Comparison of ENCODE assay signal across 10 cellular contexts in genomic region chr9:2055203-2055658, GRCh38. TPM values are rescaled to one million over a fixed set of nuclear protein-coding genes. Genes with fewer than 3 reads are reported as not detected.
DNase-seq lines count a peak whose midpoint lies in the region; ATAC-seq and TF ChIP-seq lines count a peak whose summit lies in the region.
"Had no signal": no experiment of that assay in that cellular context is flagged by ENCODE, and none has a peak within 500 bp of the region (broad histone marks: within the 10 kb centered on the region; RNA-seq: fewer than 3 reads in every experiment).

No MANE protein-coding gene starts in this region.

- H4K20me1 ChIP-seq in KMS-11 (ENCODE audit: insufficient read depth) = no peaks in the 10 kb centered on the region

- H3K9ac ChIP-seq in KMS-11 = no peak overlapping the region

- no peak overlapping the region for H2AFZ ChIP-seq in KMS-11 (ENCODE audit: low read depth)

- ATAC-seq in GM19025 (IDR thresholded peaks at IDR 0.05; ENCODE audit: low read depth, unreplicated experiment) (peak; percentile 30), heart right ventricle (no peak), Right ventricle myocardium inferior (no peak)

- peak overlapping the region; percentile 83; the same call in 1 of the 2 replicates for H3K4me2 ChIP-seq in KMS-11

- no peak overlapping the region for H3K4me3 ChIP-seq in KMS-11 (IDR thresholded peaks at IDR 0.05; ENCODE audit: insufficient read depth, low read depth, low read length)
- H3K4me3 ChIP-seq in heart right ventricle = no peak overlapping the region
- H3K4me3 ChIP-seq: SJCRH30 had no signal

- H3K27ac ChIP-seq in KMS-11 = peak overlapping the region; percentile 69; the same call in 1 of the 2 replicates
- H3K27ac ChIP-seq in heart right ventricle = no peak overlapping the region
- H3K27ac ChIP-seq: SJCRH30 had no signal

- peaks cover 32% of the 10 kb centered on the region for H3K79me2 ChIP-seq in KMS-11 (ENCODE audit: insufficient read depth, low read depth)

- TF ChIP-seq CTCF in KMS-11 (conservative IDR thresholded peaks at IDR 0.05; ENCODE audit: low read depth, low read length) (no peak), heart right ventricle (IDR thresholded peaks at IDR 0.05) (no peak)

- DNase-seq in AG20443 (ENCODE audit: low spot score) = peak; percentile 42
- DNase-seq in fibroblast of peridontal ligament (ENCODE audit: extremely low read depth) = peak; percentile 39
- DNase-seq in SK-N-DZ (ENCODE audit: low spot score) = no peak
- DNase-seq in NCI-H2196 (lab: John Stamatoyannopoulos, UW; ENCODE audit: unreplicated experiment) = no peak
- DNase-seq in heart right ventricle = no peak
- DNase-seq in Right ventricle myocardium inferior (ENCODE audit: missing footprints) = no peak
- DNase-seq: Caco-2 had no signal

- H3K27me3 ChIP-seq in KMS-11 (ENCODE audit: insufficient read depth, low read depth) (no peaks in the 10 kb centered on the region), heart right ventricle (no peaks in the 10 kb centered on the region)
- H3K27me3 ChIP-seq: SJCRH30 had no signal

- intact Hi-C loops in heart right ventricle (cut with DNase I) (loop anchor here in 1 of 10 donors (10.0 kb wide), 1 partner anchor 60 kb away; no protein-coding TSS in a partner anchor), Right ventricle myocardium inferior (cut with DNase I) (no loop called here)

- H3K4me1 ChIP-seq in KMS-11 (ENCODE audit: low read depth, poor library complexity, severe bottlenecking) = peaks cover 59% of the 10 kb centered on the region
- peaks cover 0 to 32% (median 9%) of the 10 kb centered on the region in 9 donors for H3K4me1 ChIP-seq in heart right ventricle
- H3K4me1 ChIP-seq: Caco-2 had no signal

- H3K9me3 ChIP-seq in heart right ventricle = no peaks in the 10 kb centered on the region
- H3K9me3 ChIP-seq: Caco-2, SJCRH30 had no signal

- no peaks in the 10 kb centered on the region for H3K36me3 ChIP-seq in KMS-11 (ENCODE audit: insufficient read depth)
- H3K36me3 ChIP-seq in heart right ventricle = peaks cover 0 to 82% (median 25%) of the 10 kb centered on the region in 9 donors

- WGBS in heart right ventricle, 2 donors = 95 to 97% methylated on average over 6 of the region's 6 CpGs

RNA-seq across cellular contexts. Expression of gene SMARCA2, which starts 40.1 kb away (rescaled TPM):
- polyA plus RNA-seq in SK-N-DZ (2014; cell fraction: cytosol; rRNA removed) = 6.1 and 11.4 TPM in 2 replicates
- polyA plus RNA-seq in SK-N-DZ (2014; cell fraction: nucleus; rRNA removed) = 5.9 and 20.2 TPM in 2 replicates
- total RNA-seq in heart right ventricle = 100 to 1,000 TPM in 6 of 10 donors, 10 to 100 TPM in 4; 76.1 to 140 (median 114) TPM
- 10 to 100 TPM; 26.5 to 33.1 TPM for polyA plus RNA-seq in heart right ventricle
- total RNA-seq in Right ventricle myocardium inferior = 98.4 TPM

Comparison
In these comparisons a context has a peak if more than half of its experiments do, and no peak if none do; other contexts are left out.
1. DNase-seq: peak in AG20443 (single experiment) and fibroblast of peridontal ligament (single experiment); none in SK-N-DZ (single experiment), NCI-H2196 (single experiment), heart right ventricle (0 of 2) and Right ventricle myocardium inferior (single experiment).